Comparison of ENCODE assay signal across 8 cellular contexts in the genomic region with DNA sequence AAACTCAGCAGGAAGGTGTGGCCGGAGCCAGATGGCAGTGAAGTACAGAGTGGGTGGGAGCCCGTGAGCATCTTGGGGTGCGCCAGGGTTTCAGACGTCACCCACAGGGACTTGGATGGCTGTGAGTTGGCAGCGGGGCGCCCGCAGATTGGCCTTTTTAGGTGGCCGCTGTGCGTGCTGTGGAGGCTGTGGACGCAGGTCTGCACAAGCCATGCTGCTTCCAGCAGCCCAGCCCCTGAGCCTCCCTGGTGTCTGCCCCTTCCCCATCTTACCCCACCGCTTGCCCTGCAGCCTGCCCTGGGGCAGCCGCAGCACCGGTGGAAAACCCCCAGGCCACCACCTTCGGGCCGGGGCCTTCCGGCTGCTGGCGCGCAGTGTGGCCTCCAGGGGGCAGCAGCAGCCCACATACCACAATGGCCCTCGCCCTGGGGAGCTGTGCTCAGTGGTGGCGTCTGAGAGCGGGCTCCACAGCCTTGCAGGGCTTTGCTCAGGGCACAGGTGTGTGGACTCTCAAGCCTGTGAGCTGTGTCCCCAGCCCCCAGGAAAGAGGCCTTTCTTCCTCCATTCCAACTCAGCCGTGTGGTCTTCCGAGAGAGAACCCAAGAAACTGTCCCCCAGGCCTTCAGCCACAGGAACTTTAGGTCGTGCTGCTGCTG. TPM values are rescaled to one million over a fixed set of nuclear protein-coding genes. Genes with fewer than 3 reads are reported as not detected.
DNase-seq lines count a peak whose midpoint lies in the region; ATAC-seq and TF ChIP-seq lines count a peak whose summit lies in the region.

No MANE protein-coding gene starts in this region.

- peaks cover 11% of the 10 kb centered on the region for H3K27me3 Mint-ChIP-seq in activated T-cell treated with anti-CD3 and anti-CD28 coated beads, Interleukin-2, amount 50 U/mL, for 4 hours (ENCODE audit: low read depth)
- peaks cover 13% of the 10 kb centered on the region for H3K27me3 Mint-ChIP-seq in stimulated activated naive CD8-positive, alpha-beta T cell treated with anti-CD3 and anti-CD28 coated beads, Interleukin-15, amount 100 ng/mL, for 72 hours

- no peak for TF ChIP-seq EP300 in Ishikawa (IDR thresholded peaks at IDR 0.05; ENCODE audit: borderline replicate concordance)
- no peak for TF ChIP-seq EP300 in neural cell (conservative IDR thresholded peaks at IDR 0.05; ENCODE audit: poor library complexity, severe bottlenecking)

- H3K27ac ChIP-seq in Peyer's patch (no peak overlapping the region), neural cell (ENCODE audit: low read length) (no peak overlapping the region)

- no peaks in the 10 kb centered on the region for H3F3A ChIP-seq in neural cell (ENCODE audit: insufficient read depth, low read length, poor library complexity, severe bottlenecking)

- no peak overlapping the region for H3K4me3 Mint-ChIP-seq in activated T-cell treated with anti-CD3 and anti-CD28 coated beads, Interleukin-2, amount 50 U/mL, for 4 hours
- H3K4me3 Mint-ChIP-seq in stimulated activated naive CD8-positive, alpha-beta T cell treated with anti-CD3 and anti-CD28 coated beads, Interleukin-15, amount 100 ng/mL, for 72 hours, result peak overlapping the region in 1 of 2 donors; percentile 50

- no peaks in the 10 kb centered on the region for H3K9me3 ChIP-seq in Peyer's patch
- no peaks in the 10 kb centered on the region for H3K9me3 ChIP-seq in neural cell (ENCODE audit: low read length)

- TF ChIP-seq POLR2A in Peyer's patch (IDR thresholded peaks at IDR 0.05), result no peak

- TF ChIP-seq CTCF in Peyer's patch (IDR thresholded peaks at IDR 0.05), result peak; percentile 86 to 98 (median 96)
- peak; percentile 72 for TF ChIP-seq CTCF in fibroblast of mammary gland (conservative IDR thresholded peaks at IDR 0.05; ENCODE audit: control insufficient read depth, insufficient read depth, low read depth, low read length)
- TF ChIP-seq CTCF in neural cell (IDR thresholded peaks at IDR 0.05; ENCODE audit: poor library complexity, severe bottlenecking), result peak; percentile 99

- H3K4me1 Mint-ChIP-seq in activated T-cell treated with anti-CD3 and anti-CD28 coated beads, Interleukin-2, amount 50 U/mL, for 4 hours (ENCODE audit: low read depth), result peaks cover 8% of the 10 kb centered on the region
- H3K4me1 Mint-ChIP-seq in stimulated activated naive CD8-positive, alpha-beta T cell treated with anti-CD3 and anti-CD28 coated beads, Interleukin-15, amount 100 ng/mL, for 72 hours, result peaks cover 20% of the 10 kb centered on the region

- H3K9ac ChIP-seq in neural cell (ENCODE audit: low read length), result no peak overlapping the region

- peak; percentile 98 to 100 for ATAC-seq in activated T-cell treated with anti-CD3 and anti-CD28 coated beads, Interleukin-2, amount 50 U/mL, for 4 hours
- peak; percentile 97 for ATAC-seq in stimulated activated naive CD8-positive, alpha-beta T cell treated with anti-CD3 and anti-CD28 coated beads, Interleukin-15, amount 100 ng/mL, for 72 hours

- H3K4me1 ChIP-seq in Peyer's patch, result peaks cover 0 to 10% (median 0%) of the 10 kb centered on the region in 4 donors

- H2AFZ ChIP-seq in neural cell (ENCODE audit: low read depth, low read length), result no peak overlapping the region

- no peaks in the 10 kb centered on the region for H3K9me2 ChIP-seq in neural cell (ENCODE audit: insufficient read depth, low read length)

- DNase-seq in NCI-H1436 (lab: John Stamatoyannopoulos, UW) (peak; percentile 79), NCI-H1436 treated with DMSO at 0.1 percent for 48 hours (lab: John Stamatoyannopoulos, UW) (no peak), Peyer's patch (peak; percentile 69 to 86 (median 82)), fibroblast of mammary gland (ENCODE audit: low read depth) (peak; percentile 44)
- DNase-seq in activated T-cell treated with anti-CD3 and anti-CD28 coated beads, Interleukin-2, amount 50 U/mL, for 4 hours, result peak; percentile 88
- peak; percentile 90 to 91 for DNase-seq in stimulated activated naive CD8-positive, alpha-beta T cell treated with anti-CD3 and anti-CD28 coated beads, Interleukin-15, amount 100 ng/mL, for 72 hours

- H3K79me2 ChIP-seq in neural cell (replicated peaks; ENCODE audit: insufficient read depth, low read length), result no peaks in the 10 kb centered on the region

- H3K27ac Mint-ChIP-seq in stimulated activated naive CD8-positive, alpha-beta T cell treated with anti-CD3 and anti-CD28 coated beads, Interleukin-15, amount 100 ng/mL, for 72 hours, result peak overlapping the region; percentile 27 to 48

- TF ChIP-seq RAD21 in Ishikawa (IDR thresholded peaks at IDR 0.05; ENCODE audit: low read depth) (peak; percentile 93), neural cell (conservative IDR thresholded peaks at IDR 0.05) (peak; percentile 100)

- H4K20me1 ChIP-seq in neural cell (ENCODE audit: insufficient read depth), result no peaks in the 10 kb centered on the region

- H3K4me3 ChIP-seq in Peyer's patch (no peak overlapping the region), fibroblast of mammary gland (ENCODE audit: control insufficient read depth, low read depth, low read length) (no peak overlapping the region), neural cell (ENCODE audit: low read length) (no peak overlapping the region)

- no peaks in the 10 kb centered on the region for H3K9me3 Mint-ChIP-seq in activated T-cell treated with anti-CD3 and anti-CD28 coated beads, Interleukin-2, amount 50 U/mL, for 4 hours
- H3K9me3 Mint-ChIP-seq in stimulated activated naive CD8-positive, alpha-beta T cell treated with anti-CD3 and anti-CD28 coated beads, Interleukin-15, amount 100 ng/mL, for 72 hours, result no peaks in the 10 kb centered on the region

- no peaks in the 10 kb centered on the region for H3K36me3 Mint-ChIP-seq in activated T-cell treated with anti-CD3 and anti-CD28 coated beads, Interleukin-2, amount 50 U/mL, for 4 hours (ENCODE audit: insufficient read depth)

- H3K36me3 ChIP-seq in Peyer's patch (no peaks in the 10 kb centered on the region), neural cell (ENCODE audit: insufficient read depth, low read length) (no peaks in the 10 kb centered on the region)

- no peaks in the 10 kb centered on the region for H3K27me3 ChIP-seq in Peyer's patch
- H3K27me3 ChIP-seq in neural cell (ENCODE audit: insufficient read depth, low read depth, low read length), result no peaks in the 10 kb centered on the region

- no peak overlapping the region for H3K4me2 ChIP-seq in neural cell (ENCODE audit: low read length)

TF ChIP-seq in Ishikawa, 13 proteins besides CTCF, POLR2A, EP300 and RAD21:
- peak; percentile 26; the same call in 1 of the 2 replicates for TF ChIP-seq TEAD4 (IDR thresholded peaks at IDR 0.05)
- TF ChIP-seq ZBTB7A (IDR thresholded peaks at IDR 0.05; ENCODE audit: low read depth), result no peak
TF ChIP-seq in Ishikawa: peak in this region for 1.

TF ChIP-seq in neural cell, 6 proteins besides CTCF, POLR2A, EP300 and RAD21:
- TF ChIP-seq EZH2 (IDR thresholded peaks at IDR 0.05; ENCODE audit: borderline replicate concordance, insufficient read depth, low read length, poor library complexity, severe bottlenecking) (no peak), SMC3 (conservative IDR thresholded peaks at IDR 0.05; ENCODE audit: poor library complexity) (peak; percentile 100), TAF1 (IDR thresholded peaks at IDR 0.05; ENCODE audit: low read depth) (no peak)
TF ChIP-seq in neural cell: peak in this region for 1.

RNA-seq across cellular contexts. Expression of a gene that starts 11.8 kb away (rescaled TPM):
- 10 to 100 TPM; 13.2 to 72.6 (median 36.8) TPM for total RNA-seq in Peyer's patch
- total RNA-seq in activated T-cell treated with anti-CD3 and anti-CD28 coated beads, Interleukin-2, amount 50 U/mL, for 4 hours, result 10 to 100 TPM; 11.2 to 12.9 (median 12.4) TPM
- 31.2 and 40.6 TPM in 2 replicates for polyA plus RNA-seq in neural cell
- 25.8 and 33.1 TPM in 2 replicates for polyA minus RNA-seq in neural cell

RNA-seq across cellular contexts. Expression of a gene that starts 49.6 kb away (rescaled TPM):
- 1 to 10 TPM in 1 of 4 donors, under 1 TPM in 1, not detected in 2; 0.80 to 1.8 TPM for total RNA-seq in Peyer's patch
- 10 to 100 TPM; 14.0 to 22.2 (median 21.4) TPM for total RNA-seq in activated T-cell treated with anti-CD3 and anti-CD28 coated beads, Interleukin-2, amount 50 U/mL, for 4 hours
- 0.22 and 0.56 TPM in 2 replicates for polyA plus RNA-seq in neural cell
- 0.97 and 1.2 TPM in 2 replicates for polyA minus RNA-seq in neural cell

Comparison
In these comparisons a context has a peak if more than half of its experiments do, and no peak if none do; other contexts are left out.
1. RNA of a gene that starts 49.6 kb away (total RNA-seq): 14.0 to 22.2 TPM in activated T-cell treated with anti-CD3 and anti-CD28 coated beads, Interleukin-2, amount 50 U/mL, for 4 hours; 0.80 to 1.8 TPM in Peyer's patch; every median in the first group is over 4 times any median in the second.
2. Peak in every context shown above with its lines, with median percentiles within 50 percentile points of each other: CTCF ChIP-seq.